Comparison of ENCODE assay signal across 31 cellular contexts in the genomic region with DNA sequence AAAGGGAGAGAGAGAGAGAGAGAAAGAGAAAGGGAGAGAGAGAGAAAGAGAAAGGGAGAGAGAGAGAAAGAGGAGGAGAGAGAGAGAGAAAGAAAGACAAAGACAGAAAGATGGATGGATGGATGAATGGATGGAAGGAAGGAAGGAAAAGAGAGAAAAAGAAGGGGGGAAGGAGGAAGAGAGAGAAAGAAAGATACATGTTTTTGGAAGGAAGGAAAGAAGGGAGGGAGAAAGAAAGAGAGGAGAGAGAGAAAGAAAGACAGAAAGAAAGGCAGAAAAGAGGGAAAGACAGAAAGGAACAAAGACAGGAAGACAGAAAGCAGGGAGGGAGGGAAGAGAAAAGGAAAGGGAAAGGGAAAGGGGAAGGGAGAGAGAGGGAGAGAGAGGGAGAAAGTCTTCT. TPM values are rescaled to one million over a fixed set of nuclear protein-coding genes. Genes with fewer than 3 reads are reported as not detected.
"Had no signal": no experiment of that assay in that cellular context is flagged by ENCODE, and none has a peak within 500 bp of the region (broad histone marks: within the 10 kb centered on the region; RNA-seq: fewer than 3 reads in every experiment).

No MANE protein-coding gene starts in this region.

- ATAC-seq: activated CD4-positive, alpha-beta T cell treated with anti-CD3 and anti-CD28 coated beads for 36 hours; activated CD8-positive, alpha-beta T cell treated with anti-CD3 and anti-CD28 coated beads, Interleukin-2, amount 10 ng/mL, durations not matched to agents 7 days and 5 days; gastroesophageal sphincter; stimulated activated memory B cell treated with anti-CD40 and anti-IgM and Interleukin-4, amounts not matched to agents 10 μg/mL and 1 μg/mL and 100 μg/mL, for 72 hours had no signal

- H3K27me3 ChIP-seq: colonic mucosa, dorsolateral prefrontal cortex, gastroesophageal sphincter, hepatocyte, neutrophil, sigmoid colon, transverse colon had no signal

- H2AFZ ChIP-seq: hepatocyte had no signal

- H3K4me1 ChIP-seq: colonic mucosa had no signal

- H3K36me3 ChIP-seq: colonic mucosa, gastroesophageal sphincter, neutrophil, sigmoid colon, transverse colon had no signal

- H3K4me3 Mint-ChIP-seq: activated CD4-positive, alpha-beta T cell treated with anti-CD3 and anti-CD28 coated beads for 36 hours; activated CD8-positive, alpha-beta T cell treated with anti-CD3 and anti-CD28 coated beads, Interleukin-2, amount 10 ng/mL, durations not matched to agents 7 days and 5 days; nephron; stimulated activated memory B cell treated with anti-CD40 and anti-IgM and Interleukin-4, amounts not matched to agents 10 μg/mL and 1 μg/mL and 100 μg/mL, for 72 hours had no signal

- H3K4me3 ChIP-seq: colonic mucosa, dorsolateral prefrontal cortex, gastroesophageal sphincter, hepatocyte, sigmoid colon, transverse colon had no signal

- H3K27ac Mint-ChIP-seq: activated CD4-positive, alpha-beta T cell treated with anti-CD3 and anti-CD28 coated beads for 36 hours; activated CD8-positive, alpha-beta T cell treated with anti-CD3 and anti-CD28 coated beads, Interleukin-2, amount 10 ng/mL, durations not matched to agents 7 days and 5 days; stimulated activated memory B cell treated with anti-CD40 and anti-IgM and Interleukin-4, amounts not matched to agents 10 μg/mL and 1 μg/mL and 100 μg/mL, for 72 hours had no signal

- H3K27ac ChIP-seq: colonic mucosa, dorsolateral prefrontal cortex, gastroesophageal sphincter, hepatocyte, neutrophil, sigmoid colon, transverse colon had no signal

- H3K9me3 ChIP-seq: colonic mucosa, gastroesophageal sphincter, neutrophil, sigmoid colon, transverse colon had no signal

- H3K4me2 ChIP-seq: hepatocyte had no signal

- H3K27me3 Mint-ChIP-seq: activated CD4-positive, alpha-beta T cell treated with anti-CD3 and anti-CD28 coated beads for 36 hours; stimulated activated memory B cell treated with anti-CD40 and anti-IgM and Interleukin-4, amounts not matched to agents 10 μg/mL and 1 μg/mL and 100 μg/mL, for 72 hours had no signal

- H3K9me3 Mint-ChIP-seq: nephron; stimulated activated memory B cell treated with anti-CD40 and anti-IgM and Interleukin-4, amounts not matched to agents 10 μg/mL and 1 μg/mL and 100 μg/mL, for 72 hours had no signal

- DNase-seq: activated CD4-positive, alpha-beta T cell treated with anti-CD3 and anti-CD28 coated beads for 36 hours; activated CD4-positive, CD25-positive, alpha-beta regulatory T cell; activated CD8-positive, alpha-beta T cell treated with anti-CD3 and anti-CD28 coated beads, Interleukin-2, amount 10 ng/mL, durations not matched to agents 7 days and 5 days; activated gamma-delta T cell treated with Interleukin-2 at 50 U/mL for 16 hours; activated naive CD4-positive, alpha-beta T cell treated with anti-CD3 and anti-CD28 coated beads, Interleukin-2, amount 50 U/mL, for 16 hours; anterior cingulate cortex; cerebellar nuclear complex; colonic mucosa; dorsolateral prefrontal cortex; effector memory CD4-positive, alpha-beta T cell; islet precursor cell; mammary epithelial cell; sigmoid colon; small intestine; stimulated activated CD4-positive, alpha-beta T cell treated with anti-CD3 and anti-CD28 coated beads, Interleukin-4, amount 100 ng/mL, for 24 hours; transverse colon had no signal

RNA-seq across cellular contexts. Expression of a gene that starts 51.6 kb away (rescaled TPM):
- total RNA-seq: activated CD4-positive, alpha-beta T cell treated with anti-CD3 and anti-CD28 coated beads for 36 hours; activated CD8-positive, alpha-beta T cell treated with anti-CD3 and anti-CD28 coated beads, Interleukin-2, amount 10 ng/mL, durations not matched to agents 7 days and 5 days; colonic mucosa; endothelial cell of umbilical vein; gastroesophageal sphincter; hepatocyte; liver; mucosa of gallbladder; osteocyte; posterior vena cava; renal cortical epithelial cell; sigmoid colon had no signal
- polyA plus RNA-seq: adipose tissue, endothelial cell of umbilical vein, esophagus, fibroblast of lung, mammary epithelial cell, sigmoid colon, small intestine, urinary bladder had no signal
